Comparison of ENCODE assay signal across 8 cellular contexts in genomic region chr6:13709698-13710551, GRCh38. TPM values are rescaled to one million over a fixed set of nuclear protein-coding genes. Genes with fewer than 3 reads are reported as not detected.
DNase-seq lines count a peak whose midpoint lies in the region; ATAC-seq and TF ChIP-seq lines count a peak whose summit lies in the region.

No MANE protein-coding gene starts in this region.

- H3K9me3 ChIP-seq in esophagus squamous epithelium (no peaks in the 10 kb centered on the region), parathyroid adenoma (ENCODE audit: control insufficient read depth, low read length) (no peaks in the 10 kb centered on the region)

- H3K4me3 ChIP-seq in HFF-Myc (replicated peaks; ENCODE audit: low read depth, low read length) = peak overlapping the region; percentile 92
- H3K4me3 ChIP-seq in esophagus squamous epithelium = peak overlapping the region; percentile 72 to 94 (median 86)
- H3K4me3 ChIP-seq in parathyroid adenoma (ENCODE audit: low read depth, low read length) = peak overlapping the region; percentile 83

- H3K4me2 ChIP-seq in parathyroid adenoma (ENCODE audit: low read length) = peak overlapping the region; percentile 83

- intact Hi-C loops in esophagus squamous epithelium (cut with DNase I) = loop anchor here (10.0 kb wide), 1 partner anchor 85 kb away; no protein-coding TSS in a partner anchor

- no peaks in the 10 kb centered on the region for H3K27me3 Mint-ChIP-seq in T-helper 2 cell treated with Interferon-gamma antibody and Interleukin-4, amounts not matched to agents 5 μg/mL and 100 μg/mL, for 36 hours (ENCODE audit: low read depth)

- H3K27ac ChIP-seq in C4-2B (peak overlapping the region; percentile 98), esophagus squamous epithelium (peak overlapping the region; percentile 95 to 99 (median 98)), parathyroid adenoma (peak overlapping the region; percentile 89)

- no peaks in the 10 kb centered on the region for H3K9me3 Mint-ChIP-seq in T-helper 2 cell treated with Interferon-gamma antibody and Interleukin-4, amounts not matched to agents 5 μg/mL and 100 μg/mL, for 36 hours

- H3K4me3 Mint-ChIP-seq in T-helper 2 cell treated with Interferon-gamma antibody and Interleukin-4, amounts not matched to agents 5 μg/mL and 100 μg/mL, for 36 hours = peak overlapping the region; percentile 94

- DNase-seq in HFF-Myc (ENCODE audit: extremely low read depth, low read depth) (no peak), esophagus squamous epithelium (lab: John Stamatoyannopoulos, UW) (no peak), COLO829 (ENCODE audit: low spot score) (no peak)
- DNase-seq in T-helper 2 cell treated with Interferon-gamma antibody and Interleukin-4, amounts not matched to agents 5 μg/mL and 100 μg/mL, for 36 hours (ENCODE audit: low spot score) = no peak

- H3K36me3 ChIP-seq in esophagus squamous epithelium (peaks cover 0 to 7% (median 0%) of the 10 kb centered on the region in 3 donors), parathyroid adenoma (ENCODE audit: control insufficient read depth, insufficient read depth, low read length) (no peaks in the 10 kb centered on the region)

- no peak for TF ChIP-seq CTCF in C4-2B (conservative IDR thresholded peaks at IDR 0.05)
- no peak for TF ChIP-seq CTCF in HFF-Myc (IDR thresholded peaks at IDR 0.05; ENCODE audit: low read depth, low read length, missing control alignments)
- no peak for TF ChIP-seq CTCF in esophagus squamous epithelium (IDR thresholded peaks at IDR 0.05)
- TF ChIP-seq CTCF in parathyroid adenoma (IDR thresholded peaks at IDR 0.05) = no peak

- peak overlapping the region; percentile 95 for H3K27ac Mint-ChIP-seq in T-helper 2 cell treated with Interferon-gamma antibody and Interleukin-4, amounts not matched to agents 5 μg/mL and 100 μg/mL, for 36 hours

- H3K27me3 ChIP-seq in esophagus squamous epithelium (no peaks in the 10 kb centered on the region), parathyroid adenoma (ENCODE audit: control insufficient read depth, insufficient read depth, low read length) (no peaks in the 10 kb centered on the region)

- no peak for ATAC-seq in HG03460 (IDR thresholded peaks at IDR 0.05; ENCODE audit: unreplicated experiment)
- ATAC-seq in GM21529 (IDR thresholded peaks at IDR 0.05; ENCODE audit: unreplicated experiment) = no peak

- H2AFZ ChIP-seq in parathyroid adenoma = peak overlapping the region; percentile 83

- TF ChIP-seq POLR2A in esophagus squamous epithelium (IDR thresholded peaks at IDR 0.05) = no peak

- peaks cover 46% of the 10 kb centered on the region for H3K4me1 Mint-ChIP-seq in T-helper 2 cell treated with Interferon-gamma antibody and Interleukin-4, amounts not matched to agents 5 μg/mL and 100 μg/mL, for 36 hours (ENCODE audit: low read depth)

- H3K79me2 ChIP-seq in parathyroid adenoma = peaks cover 42% of the 10 kb centered on the region

- peaks cover 16% of the 10 kb centered on the region for H3K36me3 Mint-ChIP-seq in T-helper 2 cell treated with Interferon-gamma antibody and Interleukin-4, amounts not matched to agents 5 μg/mL and 100 μg/mL, for 36 hours (ENCODE audit: low read depth)

- H3K4me1 ChIP-seq in esophagus squamous epithelium = peaks cover 0 to 61% (median 10%) of the 10 kb centered on the region in 3 donors
- peaks cover 9% of the 10 kb centered on the region for H3K4me1 ChIP-seq in parathyroid adenoma

- 1 to 3% methylated on average over 10 of the region's 10 CpGs for WGBS in esophagus squamous epithelium, 2 donors

- H3K9ac ChIP-seq in parathyroid adenoma = peak overlapping the region; percentile 43

RNA-seq across cellular contexts. Expression of gene RANBP9, which starts 1.7 kb away (rescaled TPM):
- 10 to 100 TPM; 32.9 to 69.6 (median 63.3) TPM for total RNA-seq in esophagus squamous epithelium
